ENCODE assay signal across 8 cellular contexts in the genomic region with DNA sequence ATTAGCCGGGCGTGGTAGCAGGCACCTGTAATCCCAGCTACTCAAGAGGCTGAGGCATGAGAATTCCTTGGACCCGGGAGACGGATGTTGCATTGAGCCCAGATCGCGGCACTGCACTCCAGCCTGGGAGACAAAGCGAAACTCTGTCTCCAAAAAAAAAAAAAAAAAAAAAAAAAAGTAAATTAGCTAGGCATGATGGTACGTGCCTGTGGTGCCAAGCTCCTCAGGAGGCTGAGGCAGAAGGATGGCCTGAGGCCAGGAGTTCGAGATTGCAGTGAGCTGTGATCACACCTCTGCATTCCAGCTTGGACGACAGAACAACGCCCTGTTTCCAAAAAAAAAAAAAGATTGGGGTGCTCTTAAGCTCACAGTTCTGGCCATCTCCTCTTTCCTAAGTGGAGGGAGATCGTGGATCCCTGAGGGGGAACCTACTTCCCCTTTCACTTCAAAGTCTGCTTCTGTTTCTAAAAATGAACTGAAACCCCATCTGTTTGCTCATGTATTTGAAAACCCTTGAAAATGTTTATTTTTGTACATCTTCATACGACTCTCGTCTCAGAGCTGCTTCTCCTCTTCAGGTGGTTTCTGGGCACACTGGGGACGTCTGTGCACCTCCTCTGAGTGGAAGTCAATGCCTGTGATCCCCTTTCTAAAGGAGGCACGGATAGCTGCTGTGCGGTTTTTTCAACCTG.
DNase-seq lines count a peak whose midpoint lies in the region; ATAC-seq and TF ChIP-seq lines count a peak whose summit lies in the region.

No MANE protein-coding gene starts in this region.

- peaks cover 4 to 13% (median 9%) of the 10 kb centered on the region in 7 donors for H3K9me3 Mint-ChIP-seq in CD14-positive monocyte
- H3K9me3 Mint-ChIP-seq in activated B cell treated with CpG ODN at 0.5 μM for 24 hours: peaks cover 4% of the 10 kb centered on the region

- peaks cover 9% of the 10 kb centered on the region for H3K4me1 ChIP-seq in effector memory CD4-positive, alpha-beta T cell (ENCODE audit: control insufficient read depth, insufficient read depth, low read length, poor library complexity, severe bottlenecking)

- H3K4me3 ChIP-seq in effector memory CD4-positive, alpha-beta T cell (ENCODE audit: insufficient read depth, low read depth, low read length, poor library complexity, severe bottlenecking): no peak overlapping the region

- no peaks in the 10 kb centered on the region for H3K36me3 ChIP-seq in effector memory CD4-positive, alpha-beta T cell (ENCODE audit: control insufficient read depth, insufficient read depth, low read length)

- CTCF ChIA-PET in activated B cell treated with CpG ODN at 0.5 μM for 24 hours (lab: Charles Lee): no interaction called here

- no peaks in the 10 kb centered on the region for H3K9me3 ChIP-seq in effector memory CD4-positive, alpha-beta T cell (ENCODE audit: control insufficient read depth, low read length)

- no peak for TF ChIP-seq CTCF in CD14-positive monocyte (IDR thresholded peaks at IDR 0.05)
- no peak for TF ChIP-seq CTCF in activated B cell treated with CpG ODN at 0.5 μM for 24 hours (IDR thresholded peaks at IDR 0.05)

- no peaks in the 10 kb centered on the region for H3K27me3 ChIP-seq in effector memory CD4-positive, alpha-beta T cell (replicated peaks; ENCODE audit: control insufficient read depth, insufficient read depth, low read length, poor library complexity, severe bottlenecking)

- DNase-seq in CD14-positive monocyte (ENCODE audit: low spot score): no peak
- no peak for DNase-seq in activated B cell treated with CpG ODN at 0.5 μM for 24 hours
- no peak for DNase-seq in retina
- DNase-seq in NCI-H1694 treated with DMSO at 0.1 percent for 48 hours (lab: John Stamatoyannopoulos, UW): no peak
- no peak for DNase-seq in effector memory CD4-positive, alpha-beta T cell
- no peak for DNase-seq in EL

- ATAC-seq in GM19328 (IDR thresholded peaks at IDR 0.05; ENCODE audit: unreplicated experiment): peak; percentile 83
- peak; percentile 90 for ATAC-seq in HG03159 (IDR thresholded peaks at IDR 0.05; ENCODE audit: unreplicated experiment)
- peak; percentile 85 for ATAC-seq in activated B cell treated with CpG ODN at 0.5 μM for 24 hours (ENCODE audit: low read depth)

- H3K4me1 Mint-ChIP-seq in CD14-positive monocyte (peaks cover 35% of the 10 kb centered on the region), activated B cell treated with CpG ODN at 0.5 μM for 24 hours (peaks cover 47% of the 10 kb centered on the region)

- H3K27me3 Mint-ChIP-seq in CD14-positive monocyte (ENCODE audit: low read depth in 3 of 3): no peaks in the 10 kb centered on the region
- H3K27me3 Mint-ChIP-seq in activated B cell treated with CpG ODN at 0.5 μM for 24 hours: no peaks in the 10 kb centered on the region

- intact Hi-C loops in CD14-positive monocyte (cut with micrococcal nuclease): loop anchor here in 1 of 2 donors (10.0 kb wide), 1 partner anchor 136 kb away; the partner anchor contains the start of gene PRKCA
- intact Hi-C loops in activated B cell treated with CpG ODN at 0.5 μM for 24 hours (cut with micrococcal nuclease): loop anchor here (10.0 kb wide), 1 partner anchor 246 kb away; the partner anchor contains the start of gene CEP112

- H3K27ac Mint-ChIP-seq in CD14-positive monocyte (peak overlapping the region; percentile 83 to 96 (median 90)), activated B cell treated with CpG ODN at 0.5 μM for 24 hours (peak overlapping the region; percentile 69)

- H3K27ac ChIP-seq in effector memory CD4-positive, alpha-beta T cell (ENCODE audit: insufficient read depth, low read length, poor library complexity, severe bottlenecking): no peak overlapping the region

- POLR2A ChIA-PET in activated B cell treated with CpG ODN at 0.5 μM for 24 hours (lab: Charles Lee): interaction anchor here (0.7 to 1.1 kb wide), 3 partner anchors 9 to 140 kb away, joined by 3 to 4 read pairs (median 3); no protein-coding TSS in a partner anchor

- H3K36me3 Mint-ChIP-seq in CD14-positive monocyte: peaks cover 7 to 24% of the 10 kb centered on the region in 2 donors
- H3K36me3 Mint-ChIP-seq in activated B cell treated with CpG ODN at 0.5 μM for 24 hours (ENCODE audit: low read depth): no peaks in the 10 kb centered on the region

- H3K4me3 Mint-ChIP-seq in CD14-positive monocyte (peak overlapping the region; percentile 75 to 86), activated B cell treated with CpG ODN at 0.5 μM for 24 hours (peak overlapping the region; percentile 70)
